In genomic region chrX:154097597-154098541, GRCh38 we compare ENCODE assay signal across 8 cellular contexts. TPM values are rescaled to one million over a fixed set of nuclear protein-coding genes. Genes with fewer than 3 reads are reported as not detected.
DNase-seq lines count a peak whose midpoint lies in the region; ATAC-seq, FAIRE-seq and TF ChIP-seq lines count a peak whose summit lies in the region.

TSS of gene MECP2 (minus strand) at chrX:154097717.

- CTCF ChIA-PET in mammary epithelial cell (lab: Charles Lee; ENCODE audit: low non-redundant PET): no interaction called here

- peak; percentile 72 for ATAC-seq in GM18873 (IDR thresholded peaks at IDR 0.05; ENCODE audit: low FRiP score, unreplicated experiment)
- ATAC-seq in HG03139 (IDR thresholded peaks at IDR 0.05; ENCODE audit: unreplicated experiment): peak; percentile 83

- H4K20me1 ChIP-seq in mammary epithelial cell (ENCODE audit: insufficient read depth, low read length): no peaks in the 10 kb centered on the region

- intact Hi-C loops in mammary epithelial cell (cut with micrococcal nuclease): loop anchor here (2.0 kb wide), 2 partner anchors 15 to 47 kb away; no protein-coding TSS in a partner anchor

- peak within 1 kb of the TSS; percentile 53 for H2AFZ ChIP-seq in ACC112 (ENCODE audit: low read length, unreplicated experiment)
- peak within 1 kb of the TSS; percentile 93 for H2AFZ ChIP-seq in mammary epithelial cell (ENCODE audit: low read depth, low read length)

- 57% methylated on average over 10 of the region's 74 CpGs for WGBS in mammary epithelial cell (ENCODE audit: low coverage, missing lambda C conversion rate)
- 6 to 41% (median 17%) methylated on average over 15 to 69 of the region's 74 CpGs for WGBS in small intestine, 3 donors

- H3K4me1 ChIP-seq in ACC112 (ENCODE audit: control insufficient read depth, insufficient read depth, low read length, unreplicated experiment) (peaks cover 24% of the 10 kb centered on the region), mammary epithelial cell (ENCODE audit: insufficient read depth, low read length) (peaks cover 6% of the 10 kb centered on the region), small intestine (ENCODE audit: control insufficient read depth in 2 of 2, insufficient read depth in 1 of 2, low read depth in 1 of 2, low read length in 1 of 2) (peaks cover 0 to 7% of the 10 kb centered on the region in 2 donors)

- H3K9me3 ChIP-seq in mammary epithelial cell (replicated peaks; ENCODE audit: insufficient read depth, low read length) (peaks cover 3% of the 10 kb centered on the region), small intestine (ENCODE audit: control insufficient read depth, low read depth) (no peaks in the 10 kb centered on the region)

- H3K4me2 ChIP-seq in mammary epithelial cell (ENCODE audit: insufficient read depth, low read depth, low read length): peak within 1 kb of the TSS; percentile 76

- H3K27me3 ChIP-seq in ACC112 (ENCODE audit: insufficient read depth, low read length) (peaks cover 17% of the 10 kb centered on the region; the same call in 1 of the 2 replicates), mammary epithelial cell (ENCODE audit: insufficient read depth, low read length) (no peaks in the 10 kb centered on the region), small intestine (ENCODE audit: control insufficient read depth in 2 of 2, insufficient read depth in 2 of 2, low read length in 2 of 2) (no peaks in the 10 kb centered on the region)

- H3K27ac ChIP-seq in ACC112 (ENCODE audit: low read depth, low read length) (peak within 1 kb of the TSS; percentile 70), mammary epithelial cell (ENCODE audit: insufficient read depth, low read depth, low read length) (peak within 1 kb of the TSS; percentile 9), small intestine (ENCODE audit: low read depth in 1 of 2, low read length in 1 of 2) (peak within 1 kb of the TSS; percentile 77 to 92)

- no TSS peak for BruUV-seq in mammary epithelial cell (replicated peaks; lab: Mats Ljungman, UMichigan)

- DNase-seq in NCI-H2227 treated with DMSO at 0.1 percent for 48 hours (lab: John Stamatoyannopoulos, UW) (peak; percentile 93), mammary epithelial cell (peak; percentile 86), iPS-NIHi11 (ENCODE audit: low spot score) (peak; percentile 90), small intestine (peak; percentile 90)

- peak within 1 kb of the TSS; percentile 59 for H3K9ac ChIP-seq in mammary epithelial cell (ENCODE audit: insufficient read depth, low read length)

- H3K36me3 ChIP-seq in ACC112 (ENCODE audit: insufficient read depth, low read length) (no peaks in the 10 kb centered on the region), mammary epithelial cell (ENCODE audit: insufficient read depth, low read length) (no peaks in the 10 kb centered on the region), small intestine (ENCODE audit: control insufficient read depth in 2 of 2, insufficient read depth in 2 of 2, low read length in 2 of 2) (no peaks in the 10 kb centered on the region)

- peak within 1 kb of the TSS; percentile 91 for H3K4me3 ChIP-seq in ACC112 (ENCODE audit: low read depth, low read length)
- H3K4me3 ChIP-seq in WI38 (ENCODE audit: low read depth, low read length): peak within 1 kb of the TSS; percentile 68
- peak within 1 kb of the TSS; percentile 41 to 57 (median 50) for H3K4me3 ChIP-seq in mammary epithelial cell (replicated peaks in 1 of 3; ENCODE audit: insufficient read depth in 1 of 3, low read depth in 2 of 3, low read length in 3 of 3)
- peak within 1 kb of the TSS; percentile 82 to 83 for H3K4me3 ChIP-seq in small intestine (ENCODE audit: low read depth in 1 of 2, low read length in 2 of 2)

- FAIRE-seq in small intestine (lab: Jason Lieb, UNC): no peak

- in situ Hi-C loops in mammary epithelial cell (cut with MboI; ENCODE audit: low sequenced_read_pairs in 2 of 2): no loop called here

- dilution Hi-C loops in mammary epithelial cell (cut with HindIII; ENCODE audit: low sequenced_read_pairs): loop anchor here (5.0 kb wide), 1 partner anchor 61 kb away; no protein-coding TSS in a partner anchor

- no peak for TF ChIP-seq CTCF in WI38 (IDR thresholded peaks at IDR 0.05; ENCODE audit: low read depth, low read length)
- no peak for TF ChIP-seq CTCF in mammary epithelial cell (conservative IDR thresholded peaks at IDR 0.05 in 1 of 2, IDR thresholded peaks at IDR 0.05 in 1 of 2; ENCODE audit: extremely low read depth in 1 of 2, insufficient read depth in 1 of 2, low read depth in 1 of 2, low read length in 2 of 2)

- peaks cover 42% of the 10 kb centered on the region for H3K79me2 ChIP-seq in ACC112 (ENCODE audit: control insufficient read depth, insufficient read depth, low read length, unreplicated experiment)
- H3K79me2 ChIP-seq in mammary epithelial cell (ENCODE audit: insufficient read depth, low read length): peaks cover 41% of the 10 kb centered on the region

RNA-seq across cellular contexts. Expression of gene MECP2, which starts in this region (rescaled TPM):
- 10 to 100 TPM; 17.5 to 35.6 TPM for total RNA-seq in mammary epithelial cell
- polyA plus RNA-seq in mammary epithelial cell (12.1 TPM), small intestine (10 to 100 TPM in 2 of 3 donors, 1 to 10 TPM in 1; 9.4 to 14.7 (median 11.1) TPM)
- 50.5 TPM for polyA minus RNA-seq in mammary epithelial cell

Comparison
In these comparisons a context has a peak if more than half of its experiments do, and no peak if none do; other contexts are left out.
1. Peak in every context shown above with its lines: DNase-seq, ATAC-seq, H3K4me3 ChIP-seq and H3K27ac ChIP-seq.
2. H3K27ac ChIP-seq: peak in every context shown above with its lines; median percentile 84 in small intestine; 70 in ACC112; 9 in mammary epithelial cell.